ENCODE assay signal across 1 cellular context in genomic region chr19:55441319-55441691, GRCh38.
TF ChIP-seq lines count a peak whose summit lies in the region.

No MANE protein-coding gene starts in this region.

TF ChIP-seq in HepG2, 621 proteins besides CTCF, POLR2A, EP300 and RAD21:
- TF ChIP-seq ZNF563 (CRISPR knock-in tag; IDR thresholded peaks at IDR 0.05) (no peak), ZNF10 (CRISPR knock-in tag; IDR thresholded peaks at IDR 0.05; ENCODE audit: borderline replicate concordance, low read depth) (no peak), ZNF430 (CRISPR knock-in tag; IDR thresholded peaks at IDR 0.05) (no peak), ZBTB42 (CRISPR knock-in tag; IDR thresholded peaks at IDR 0.05) (no peak), MIER2 (CRISPR knock-in tag; IDR thresholded peaks at IDR 0.05) (no peak), ZNF142 (CRISPR knock-in tag; IDR thresholded peaks at IDR 0.05) (no peak), ZSCAN30 (CRISPR knock-in tag; IDR thresholded peaks at IDR 0.05) (no peak), ZBTB25 (CRISPR knock-in tag; IDR thresholded peaks at IDR 0.05) (no peak), BORCS8-MEF2B (CRISPR knock-in tag; IDR thresholded peaks at IDR 0.05) (no peak), NCOA1 (CRISPR knock-in tag; IDR thresholded peaks at IDR 0.05) (no peak), ZNF891 (CRISPR knock-in tag; IDR thresholded peaks at IDR 0.05) (no peak), SMAD9 (CRISPR knock-in tag; IDR thresholded peaks at IDR 0.05) (no peak), DPF2 (CRISPR knock-in tag; IDR thresholded peaks at IDR 0.05; ENCODE audit: borderline replicate concordance, low read depth) (no peak)
